ENCODE assay signal across 9 cellular contexts in genomic region chr20:18057994-18058349, GRCh38. TPM values are rescaled to one million over a fixed set of nuclear protein-coding genes. Genes with fewer than 3 reads are reported as not detected.
DNase-seq lines count a peak whose midpoint lies in the region; ATAC-seq and TF ChIP-seq lines count a peak whose summit lies in the region.
"Had no signal": no experiment of that assay in that cellular context is flagged by ENCODE, and none has a peak within 500 bp of the region (broad histone marks: within the 10 kb centered on the region; RNA-seq: fewer than 3 reads in every experiment).

No MANE protein-coding gene starts in this region.

- ATAC-seq in central memory CD8-positive, alpha-beta T cell (replicated peaks; ENCODE audit: extremely low read depth, poor library complexity, severe bottlenecking): no peak
- ATAC-seq in HG03045 (IDR thresholded peaks at IDR 0.05; ENCODE audit: unreplicated experiment): no peak

- peak overlapping the region; percentile 47 for H3K9ac ChIP-seq in mucosa of stomach (ENCODE audit: low read length)

- no peak overlapping the region; the same call in 1 of the 2 replicates for H3K4me3 ChIP-seq in HEK293 (ENCODE audit: low read depth, low read length)
- H3K4me3 ChIP-seq in mucosa of stomach (ENCODE audit: low read length): peak overlapping the region; percentile 69
- H3K4me3 ChIP-seq in ovary: no peak overlapping the region

- no peak for TF ChIP-seq EP300 in ovary (IDR thresholded peaks at IDR 0.05)

- H3K4me3 Mint-ChIP-seq in CD14-positive monocyte: peak overlapping the region; percentile 53 to 75
- H3K4me3 Mint-ChIP-seq in central memory CD8-positive, alpha-beta T cell: peak overlapping the region; percentile 63

- H3K27me3 ChIP-seq in mucosa of stomach (ENCODE audit: control insufficient read depth, insufficient read depth, low read length): peaks cover 28% of the 10 kb centered on the region
- H3K27me3 ChIP-seq in ovary: no peaks in the 10 kb centered on the region

- CTCF ChIA-PET in HEK293 (lab: Yijun Ruan, JAX): interaction anchor here (0.5 to 0.7 kb wide), 2 partner anchors 10 to 1605 kb away, joined by 3 to 4 read pairs; no protein-coding TSS in a partner anchor

- H3K9me3 ChIP-seq in HEK293 (ENCODE audit: control insufficient read depth, insufficient read depth, low read depth, low read length): no peaks in the 10 kb centered on the region
- H3K9me3 ChIP-seq in mucosa of stomach (ENCODE audit: control insufficient read depth, low read length): no peaks in the 10 kb centered on the region
- H3K9me3 ChIP-seq in ovary: no peaks in the 10 kb centered on the region

- no peak for TF ChIP-seq POLR2A in ovary (IDR thresholded peaks at IDR 0.05)

- peaks cover 0 to 30% (median 10%) of the 10 kb centered on the region in 7 donors for H3K9me3 Mint-ChIP-seq in CD14-positive monocyte
- H3K9me3 Mint-ChIP-seq in central memory CD8-positive, alpha-beta T cell: no peaks in the 10 kb centered on the region

- WGBS in ovary, 3 donors: 2 to 4% (median 3%) methylated on average over 14 of the region's 14 CpGs

- intact Hi-C loops in CD14-positive monocyte (cut with micrococcal nuclease) (loop anchor here in 1 of 2 donors (5.0 to 10.0 kb wide), 2 partner anchors 77 to 229 kb away; partner anchors contain the start of genes KAT14, PET117 and ZNF133), ovary (cut with DNase I) (no loop called here)

- peaks cover 75 to 88% (median 83%) of the 10 kb centered on the region in 3 donors for H3K27me3 Mint-ChIP-seq in CD14-positive monocyte (ENCODE audit: low read depth in 3 of 3)
- peaks cover 74% of the 10 kb centered on the region for H3K27me3 Mint-ChIP-seq in central memory CD8-positive, alpha-beta T cell

- TF ChIP-seq CTCF in CD14-positive monocyte (IDR thresholded peaks at IDR 0.05) (no peak), HEK293 (tag by site-specific recombination; IDR thresholded peaks at IDR 0.05) (no peak), ovary (IDR thresholded peaks at IDR 0.05) (no peak)

- no peaks in the 10 kb centered on the region for H3K36me3 ChIP-seq in HEK293 (ENCODE audit: control insufficient read depth in 2 of 2, insufficient read depth in 1 of 2, low read length in 2 of 2)
- peaks cover 3% of the 10 kb centered on the region for H3K36me3 ChIP-seq in mucosa of stomach (ENCODE audit: control insufficient read depth, insufficient read depth, low read length)
- no peaks in the 10 kb centered on the region for H3K36me3 ChIP-seq in ovary

- no peak overlapping the region for H3K27ac Mint-ChIP-seq in CD14-positive monocyte
- H3K27ac Mint-ChIP-seq in central memory CD8-positive, alpha-beta T cell (ENCODE audit: low read depth): no peak overlapping the region

- H3K36me3 Mint-ChIP-seq in CD14-positive monocyte: peaks cover 0 to 6% of the 10 kb centered on the region in 2 donors
- peaks cover 2% of the 10 kb centered on the region for H3K36me3 Mint-ChIP-seq in central memory CD8-positive, alpha-beta T cell (ENCODE audit: insufficient read depth)

- POLR2A ChIA-PET in HEK293 (lab: Yijun Ruan, JAX): interaction anchor here (0.7 to 1.7 kb wide), 3 partner anchors 37 to 409 kb away, joined by 3 to 5 read pairs (median 3); partner anchors contain the start of genes DZANK1, POLR3F and ZNF133

- H3K27ac ChIP-seq in HEK293 (ENCODE audit: extremely low read depth, low read depth, low read length): no peak overlapping the region
- no peak overlapping the region for H3K27ac ChIP-seq in ovary

- H3K4me1 Mint-ChIP-seq in CD14-positive monocyte: peaks cover 44% of the 10 kb centered on the region
- peaks cover 6% of the 10 kb centered on the region for H3K4me1 Mint-ChIP-seq in central memory CD8-positive, alpha-beta T cell

- no peak for DNase-seq in CD14-positive monocyte (ENCODE audit: low spot score)
- no peak for DNase-seq in central memory CD8-positive, alpha-beta T cell (ENCODE audit: low spot score in 2 of 2)
- no peak for DNase-seq in NCI-H2171 treated with DMSO at 0.1 percent for 48 hours (lab: John Stamatoyannopoulos, UW)
- DNase-seq in ovary: no peak
- no peak for DNase-seq in cerebellar nuclear complex (lab: John Stamatoyannopoulos, UW)
- DNase-seq: NK-92 treated with Interleukin-12 subunit alpha and Interleukin-12 subunit beta, amount 100 ng/mL, for 24 hours had no signal

- H3K4me1 ChIP-seq in HEK293 (ENCODE audit: control insufficient read depth, insufficient read depth, low read length): peaks cover 2% of the 10 kb centered on the region; the same call in 1 of the 2 replicates
- peaks cover 29% of the 10 kb centered on the region for H3K4me1 ChIP-seq in mucosa of stomach (ENCODE audit: control insufficient read depth, insufficient read depth, low read length)
- H3K4me1 ChIP-seq in ovary (ENCODE audit: insufficient read depth): peaks cover 8% of the 10 kb centered on the region

TF ChIP-seq in HEK293, 187 proteins besides CTCF, POLR2A, EP300 and RAD21:
- TF ChIP-seq PRDM10 (tag by site-specific recombination; IDR thresholded peaks at IDR 0.05) (peak; percentile 95), ZNF114 (tag by site-specific recombination; IDR thresholded peaks at IDR 0.05) (no peak), ZNF558 (tag by site-specific recombination; IDR thresholded peaks at IDR 0.05) (no peak), OVOL3 (tag by site-specific recombination; IDR thresholded peaks at IDR 0.05) (0 out of 2 replicates have a peak, but pooled peaks have one; percentile 38), ZNF423 (tag by site-specific recombination; IDR thresholded peaks at IDR 0.05) (no peak), ZNF138 (tag by site-specific recombination; IDR thresholded peaks at IDR 0.05; ENCODE audit: borderline replicate concordance) (no peak), ZNF335 (tag by site-specific recombination; conservative IDR thresholded peaks at IDR 0.05) (peak; percentile 81), ZNF501 (tag by site-specific recombination; IDR thresholded peaks at IDR 0.05) (no peak)

RNA-seq across cellular contexts. Expression of gene OVOL2, which starts 0.3 kb away (rescaled TPM):
- not detected for polyA plus RNA-seq in CD14-positive monocyte
- 10 to 100 TPM in 1 of 7 donors, 1 to 10 TPM in 1, under 1 TPM in 3, not detected in 2; 0.15 to 11.4 (median 0.72) TPM for total RNA-seq in ovary
- polyA plus RNA-seq in ovary: not detected
